In the genomic region with DNA sequence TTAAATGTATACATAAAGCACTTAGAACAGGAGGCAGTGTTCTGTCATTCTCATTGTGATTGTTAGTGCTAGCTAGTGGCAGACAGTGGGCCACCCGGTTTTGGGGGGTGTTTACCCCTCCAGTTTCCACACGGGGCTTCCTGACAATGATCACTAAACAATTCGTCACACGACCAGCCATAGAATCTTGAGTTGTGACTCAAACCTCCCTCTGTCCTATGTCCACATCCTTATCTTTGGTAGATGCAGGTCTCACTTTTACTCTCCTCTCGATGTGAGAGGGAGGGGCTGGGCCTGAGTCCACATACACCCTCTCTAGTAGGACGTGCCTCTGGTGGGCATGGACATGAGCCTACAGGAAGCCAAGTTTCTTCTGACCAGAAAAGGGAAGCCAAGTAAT, we compare ENCODE assay signal across 16 cellular contexts.
DNase-seq lines count a peak whose midpoint lies in the region; ATAC-seq, FAIRE-seq and TF ChIP-seq lines count a peak whose summit lies in the region.
"Had no signal": no experiment of that assay in that cellular context is flagged by ENCODE, and none has a peak within 500 bp of the region (broad histone marks: within the 10 kb centered on the region; RNA-seq: fewer than 3 reads in every experiment).

No MANE protein-coding gene starts in this region.

- H3K9me3 ChIP-seq in HepG2 (ENCODE audit: low read length) (no peaks in the 10 kb centered on the region), right lobe of liver (no peaks in the 10 kb centered on the region), OCI-LY3 (ENCODE audit: insufficient read depth, low read length) (no peaks in the 10 kb centered on the region), GM12878 (replicated peaks; ENCODE audit: control insufficient read depth, insufficient read depth, low read length) (no peaks in the 10 kb centered on the region; the same call in 2 of the 3 replicates)
- H3K9me3 ChIP-seq: A549, Caco-2, MG63 had no signal

- no peak for TF ChIP-seq CTCF in HepG2 (CRISPR knock-in tag; IDR thresholded peaks at IDR 0.05)
- TF ChIP-seq CTCF in right lobe of liver (IDR thresholded peaks at IDR 0.05) = no peak
- TF ChIP-seq CTCF in OCI-LY3 (IDR thresholded peaks at IDR 0.05; ENCODE audit: low read depth, low read length) = no peak
- no peak for TF ChIP-seq CTCF in GM12878 (IDR thresholded peaks at IDR 0.05 in 2 of 3, conservative IDR thresholded peaks at IDR 0.05 in 1 of 3; ENCODE audit: control insufficient read depth in 2 of 3, extremely low read depth in 1 of 3, insufficient read depth in 1 of 3, low read depth in 3 of 3, low read length in 3 of 3)

- TF ChIP-seq RAD21 in HepG2 (CRISPR knock-in tag; IDR thresholded peaks at IDR 0.05) (no peak), GM12878 (IDR thresholded peaks at IDR 0.05; ENCODE audit: insufficient read depth, low read depth, low read length) (no peak)

- no peaks in the 10 kb centered on the region for H3K79me2 ChIP-seq in HepG2 (ENCODE audit: insufficient read depth, low read length)
- H3K79me2 ChIP-seq in OCI-LY3 (ENCODE audit: low read length) = no peaks in the 10 kb centered on the region
- no peaks in the 10 kb centered on the region for H3K79me2 ChIP-seq in GM12878 (ENCODE audit: control insufficient read depth, insufficient read depth, low read length)

- H3K36me3 ChIP-seq in HepG2 (replicated peaks in 1 of 2; ENCODE audit: control insufficient read depth in 1 of 2, insufficient read depth in 2 of 2, low read length in 2 of 2) = no peaks in the 10 kb centered on the region
- no peaks in the 10 kb centered on the region for H3K36me3 ChIP-seq in right lobe of liver
- H3K36me3 ChIP-seq in OCI-LY3 (replicated peaks; ENCODE audit: low read depth, low read length) = no peaks in the 10 kb centered on the region
- no peaks in the 10 kb centered on the region for H3K36me3 ChIP-seq in GM12878 (ENCODE audit: control insufficient read depth in 2 of 2, insufficient read depth in 2 of 2, low read length in 1 of 2)
- H3K36me3 ChIP-seq: MG63 had no signal

- BruUV-seq in HepG2 (replicated peaks; lab: Mats Ljungman, UMichigan) (no TSS peak), GM12878 (replicated peaks; lab: Mats Ljungman, UMichigan) (no TSS peak)

- POLR2A ChIA-PET in HepG2 (lab: Yijun Ruan, JAX) = no interaction called here
- POLR2A ChIA-PET in GM12878 (lab: Charles Lee) = no interaction called here

- 45% methylated on average over 6 of the region's 6 CpGs for WGBS in HepG2 (ENCODE audit: low lambda C conversion rate)
- WGBS in right lobe of liver (ENCODE audit: insufficient coverage, low coverage, low lambda C conversion rate, missing lambda C conversion rate) = 76% methylated on average over 6 of the region's 6 CpGs
- 39% methylated on average over 6 of the region's 6 CpGs for WGBS in GM12878 (ENCODE audit: insufficient coverage, insufficient replicate concordance, low lambda C conversion rate, missing lambda C conversion rate)

- H3K27ac ChIP-seq in HepG2 (ENCODE audit: extremely low read length, insufficient read depth, low read length) = no peak overlapping the region
- H3K27ac ChIP-seq in right lobe of liver = no peak overlapping the region
- no peak overlapping the region for H3K27ac ChIP-seq in OCI-LY3 (ENCODE audit: low read length)
- H3K27ac ChIP-seq in GM12878 (ENCODE audit: control insufficient read depth, insufficient read depth) = no peak overlapping the region
- H3K27ac ChIP-seq: GM23248, KMS-11 had no signal

- RAD21 ChIA-PET in GM12878 (lab: Charles Lee; ENCODE audit: unreplicated experiment) = interaction anchor here (0.6 to 1.6 kb wide), 6 partner anchors 11 to 245 kb away, joined by 3 to 13 read pairs (median 4); no protein-coding TSS in a partner anchor

- in situ Hi-C loops in HepG2 (cut with HindIII; ENCODE audit: extremely low pct_ligation_motif_present, low pct_unique_long_range_greater_than_20kb) (no loop called here), GM12878 (cut with MboI) (no loop called here)

- TF ChIP-seq EP300 in HepG2 (IDR thresholded peaks at IDR 0.05; ENCODE audit: low read depth in 2 of 2, low read length in 2 of 2) (no peak), HepG2 (CRISPR knock-in tag; IDR thresholded peaks at IDR 0.05; ENCODE audit: borderline replicate concordance) (no peak), GM12878 (IDR thresholded peaks at IDR 0.05; ENCODE audit: borderline replicate concordance in 1 of 2, control insufficient read depth in 1 of 2, low read depth in 2 of 2, low read length in 2 of 2) (no peak)

- FAIRE-seq in HepG2 (lab: Jason Lieb, UNC) (no peak), GM12878 (lab: Jason Lieb, UNC) (peak; percentile 71)
- FAIRE-seq: A549 had no signal

- intact Hi-C loops in HepG2 (cut with micrococcal nuclease; ENCODE audit: unreplicated experiment) (no loop called here), right lobe of liver (cut with DNase I) (no loop called here), GM12878 (cut with micrococcal nuclease; ENCODE audit: unreplicated experiment) (loop anchor here (2.0 to 10.0 kb wide), 4 partner anchors 146 to 474 kb away; a partner anchor contains a TSS)

- H4K20me1 ChIP-seq in HepG2 (ENCODE audit: insufficient read depth, low read length) (no peaks in the 10 kb centered on the region), OCI-LY3 (ENCODE audit: insufficient read depth, low read length) (no peaks in the 10 kb centered on the region), GM12878 (ENCODE audit: control insufficient read depth, insufficient read depth) (no peaks in the 10 kb centered on the region)

- DNase-seq in HepG2 (ENCODE audit: low spot score) = no peak
- no peak for DNase-seq in right lobe of liver
- DNase-seq in GM12878 (ENCODE audit: low read depth, low spot score) = no peak
- DNase-seq in NCI-H2227 (lab: John Stamatoyannopoulos, UW; ENCODE audit: unreplicated experiment) = no peak
- no peak for DNase-seq in iPS-NIHi11 (ENCODE audit: low spot score)
- DNase-seq in NCI-H69 (lab: John Stamatoyannopoulos, UW) = no peak
- DNase-seq: NCI-H1694 treated with DMSO at 0.1 percent for 48 hours, NCI-H345, SIG-M5 had no signal

- no peak for ATAC-seq in HepG2
- ATAC-seq in right lobe of liver = no peak
- no peak for ATAC-seq in GM12878
- no peak for ATAC-seq in HG02884 (IDR thresholded peaks at IDR 0.05; ENCODE audit: unreplicated experiment)

- SMC1A ChIA-PET in GM12878 (lab: Charles Lee; ENCODE audit: uncharacterized antibody, unreplicated experiment) = interaction anchor here (0.6 to 2.3 kb wide), 12 partner anchors 10 to 846 kb away, joined by 3 to 13 read pairs (median 3); no protein-coding TSS in a partner anchor

- no peak overlapping the region for H3K4me2 ChIP-seq in HepG2 (ENCODE audit: low read depth, low read length)
- peak overlapping the region; percentile 84; the same call in 1 of the 2 replicates for H3K4me2 ChIP-seq in OCI-LY3 (ENCODE audit: low read length)
- H3K4me2 ChIP-seq in GM12878 (ENCODE audit: control insufficient read depth, insufficient read depth) = no peak overlapping the region
- H3K4me2 ChIP-seq: KMS-11 had no signal

- no peaks in the 10 kb centered on the region for H3K4me1 ChIP-seq in HepG2 (ENCODE audit: insufficient read depth, low read length)
- H3K4me1 ChIP-seq in right lobe of liver = no peaks in the 10 kb centered on the region
- H3K4me1 ChIP-seq in OCI-LY3 (ENCODE audit: low read length) = 0 out of 2 replicates have a peak, but pooled peaks cover 5% of the 10 kb centered on the region
- H3K4me1 ChIP-seq in GM12878 (ENCODE audit: control insufficient read depth, insufficient read depth, low read length) = no peaks in the 10 kb centered on the region
- H3K4me1 ChIP-seq: A549, Caco-2 had no signal

- H2AFZ ChIP-seq in HepG2 (ENCODE audit: low read length) (no peak overlapping the region), OCI-LY3 (ENCODE audit: low read depth, low read length) (no peak overlapping the region), GM12878 (ENCODE audit: control insufficient read depth, low read depth, low read length) (no peak overlapping the region)

- H3K4me3 ChIP-seq in HepG2 (replicated peaks in 1 of 3; ENCODE audit: insufficient read depth in 1 of 3, low read depth in 2 of 3, low read length in 3 of 3) = no peak overlapping the region
- no peak overlapping the region for H3K4me3 ChIP-seq in right lobe of liver
- peak overlapping the region; percentile 88; the same call in 1 of the 2 replicates for H3K4me3 ChIP-seq in OCI-LY3 (ENCODE audit: low read length)
- no peak overlapping the region for H3K4me3 ChIP-seq in GM12878
- H3K4me3 ChIP-seq: GM23248, MG63 had no signal

- no peak overlapping the region for H3K9ac ChIP-seq in HepG2 (ENCODE audit: insufficient read depth, low read depth, low read length)
- no peak overlapping the region for H3K9ac ChIP-seq in OCI-LY3 (ENCODE audit: low read length)
- H3K9ac ChIP-seq in GM12878 (ENCODE audit: control insufficient read depth, insufficient read depth, low read length) = no peak overlapping the region
- H3K9ac ChIP-seq: GM23248, KMS-11 had no signal

- CTCF ChIA-PET in HepG2 (lab: Yijun Ruan, JAX; ENCODE audit: low intra/inter-chr PET ratio, low total read pairs) = no interaction called here
- CTCF ChIA-PET in GM12878 (lab: Yijun Ruan, JAX) = interaction anchor here (0.8 to 2.3 kb wide), 36 partner anchors 8 to 407 kb away, joined by 3 to 24 read pairs (median 4); no protein-coding TSS in a partner anchor

- no peak for TF ChIP-seq POLR2A in HepG2 (IDR thresholded peaks at IDR 0.05; ENCODE audit: insufficient read depth in 1 of 2, low read depth in 2 of 2, low read length in 2 of 2)
- no peak for TF ChIP-seq POLR2A in right lobe of liver (IDR thresholded peaks at IDR 0.05)
- TF ChIP-seq POLR2A in GM12878 (IDR thresholded peaks at IDR 0.05; ENCODE audit: low read depth, low read length) = no peak

- H3K27me3 ChIP-seq in HepG2 (ENCODE audit: control insufficient read depth in 1 of 2, insufficient read depth in 2 of 2, low read length in 2 of 2) (peaks cover 0 to 4% of the 10 kb centered on the region in 2 experiments; a peak in 3 of 5 replicates), right lobe of liver (no peaks in the 10 kb centered on the region), OCI-LY3 (ENCODE audit: low read depth, low read length) (no peaks in the 10 kb centered on the region), GM12878 (replicated peaks in 1 of 2; ENCODE audit: control insufficient read depth in 2 of 2, insufficient read depth in 2 of 2, low read length in 1 of 2) (peaks cover 0 to 4% of the 10 kb centered on the region in 2 experiments; a peak in 1 of 4 replicates)
- H3K27me3 ChIP-seq: MG63 had no signal

TF ChIP-seq in HepG2, 621 proteins besides CTCF, POLR2A, EP300 and RAD21:
- TF ChIP-seq PRPF4 (IDR thresholded peaks at IDR 0.05; ENCODE audit: low read depth, low read length, poor library complexity, severe bottlenecking) (peak; percentile 2), HOXA5 (CRISPR knock-in tag; IDR thresholded peaks at IDR 0.05) (no peak)
